24 cellular contexts compared by ENCODE assay signal in genomic region chr15:74381190-74381453, GRCh38. TPM values are rescaled to one million over a fixed set of nuclear protein-coding genes. Genes with fewer than 3 reads are reported as not detected.
"Had no signal": no experiment of that assay in that cellular context is flagged by ENCODE, and none has a peak within 500 bp of the region (broad histone marks: within the 10 kb centered on the region; RNA-seq: fewer than 3 reads in every experiment).

No MANE protein-coding gene starts in this region.

- H3K36me3 Mint-ChIP-seq: activated CD4-positive, alpha-beta memory T cell treated with anti-CD3 and anti-CD28 coated beads for 36 hours; activated CD8-positive, alpha-beta memory T cell treated with anti-CD3 and anti-CD28 coated beads, Interleukin-2, amount 10 ng/mL, durations not matched to agents 7 days and 5 days; natural killer cell had no signal

- H3K27ac Mint-ChIP-seq: activated B cell treated with CpG ODN at 0.5 μM for 24 hours; activated CD8-positive, alpha-beta memory T cell treated with anti-CD3 and anti-CD28 coated beads, Interleukin-2, amount 10 ng/mL, durations not matched to agents 7 days and 5 days; dendritic cell treated with granulocyte-macrophage colony-stimulating factor and Interleukin-4, amounts not matched to agents 40 ng/mL and 50 ng/mL, for 4 days; natural killer cell had no signal

- H3K4me3 ChIP-seq: heart right ventricle, left lung, ovary, psoas muscle, right atrium auricular region, SJSA1, thoracic aorta had no signal

- H3K4me1 ChIP-seq: psoas muscle had no signal

- H3K27me3 ChIP-seq: brain microvascular endothelial cell, heart right ventricle, left lung, ovary, right atrium auricular region, SJSA1 had no signal

- FAIRE-seq: endometrium had no signal

- DNase-seq: activated B cell treated with CpG ODN at 0.5 μM for 24 hours; activated CD8-positive, alpha-beta memory T cell treated with anti-CD3 and anti-CD28 coated beads, Interleukin-2, amount 10 ng/mL, durations not matched to agents 7 days and 5 days; activated naive CD4-positive, alpha-beta T cell treated with Interleukin-2 at 50 U/mL for 16 hours; activated T-cell treated with anti-CD3 and anti-CD28 coated beads for 4 hours; brain microvascular endothelial cell; caudate nucleus; effector CD4-positive, alpha-beta T cell; heart right ventricle; left lung; mammary epithelial cell; midbrain; natural killer cell; ovary; stimulated activated CD4-positive, alpha-beta T cell treated with anti-CD3 and anti-CD28 coated beads, Interleukin-12 subunit alpha, Interleukin-12 subunit beta, amount 100 ng/mL, for 4 hours; stimulated activated CD4-positive, alpha-beta T cell treated with anti-CD3 and anti-CD28 coated beads, Interleukin-4, amount 100 ng/mL, for 4 hours had no signal

- H3K27ac ChIP-seq: brain microvascular endothelial cell, heart right ventricle, left lung, ovary, psoas muscle, right atrium auricular region, SJSA1, thoracic aorta had no signal

- H3K27me3 Mint-ChIP-seq: activated B cell treated with CpG ODN at 0.5 μM for 24 hours; activated CD4-positive, alpha-beta memory T cell treated with anti-CD3 and anti-CD28 coated beads for 36 hours; activated CD4-positive, alpha-beta T cell treated with anti-CD3 and anti-CD28 coated beads for 36 hours; activated CD8-positive, alpha-beta memory T cell treated with anti-CD3 and anti-CD28 coated beads, Interleukin-2, amount 10 ng/mL, durations not matched to agents 7 days and 5 days had no signal

- H3K9me3 Mint-ChIP-seq: activated B cell treated with CpG ODN at 0.5 μM for 24 hours; activated CD4-positive, alpha-beta memory T cell treated with anti-CD3 and anti-CD28 coated beads for 36 hours; dendritic cell treated with granulocyte-macrophage colony-stimulating factor and Interleukin-4, amounts not matched to agents 40 ng/mL and 50 ng/mL, for 4 days; natural killer cell had no signal

- ATAC-seq: activated CD4-positive, alpha-beta T cell treated with anti-CD3 and anti-CD28 coated beads for 36 hours; activated CD8-positive, alpha-beta memory T cell treated with anti-CD3 and anti-CD28 coated beads, Interleukin-2, amount 10 ng/mL, durations not matched to agents 7 days and 5 days; heart right ventricle; left lung; natural killer cell; psoas muscle had no signal

- H3K4me3 Mint-ChIP-seq: activated B cell treated with CpG ODN at 0.5 μM for 24 hours; activated CD4-positive, alpha-beta memory T cell treated with anti-CD3 and anti-CD28 coated beads for 36 hours; activated CD4-positive, alpha-beta T cell treated with anti-CD3 and anti-CD28 coated beads for 36 hours; activated CD8-positive, alpha-beta memory T cell treated with anti-CD3 and anti-CD28 coated beads, Interleukin-2, amount 10 ng/mL, durations not matched to agents 7 days and 5 days; dendritic cell treated with granulocyte-macrophage colony-stimulating factor and Interleukin-4, amounts not matched to agents 40 ng/mL and 50 ng/mL, for 4 days; natural killer cell had no signal

- H3K36me3 ChIP-seq: brain microvascular endothelial cell, heart right ventricle, left lung, ovary, right atrium auricular region, SJSA1, thoracic aorta had no signal

- H3K9me3 ChIP-seq: heart right ventricle, left lung, ovary, psoas muscle, right atrium auricular region, SJSA1, thoracic aorta had no signal

RNA-seq across cellular contexts. Expression of gene CYP11A1, which starts 13.7 kb away (rescaled TPM):
- total RNA-seq: activated B cell treated with CpG ODN at 0.5 μM for 24 hours; activated CD4-positive, alpha-beta T cell treated with anti-CD3 and anti-CD28 coated beads for 36 hours; T-helper 1 cell treated with Interleukin-12 subunit alpha and Interleukin-12 subunit beta and Interleukin-4 antibody, amounts not matched to agents 30 ng/mL and 1 ng/mL, for 36 hours; thoracic aorta had no signal
- polyA plus RNA-seq: mammary epithelial cell had no signal
